Comparison of ENCODE assay signal across 1 cellular context in the genomic region with DNA sequence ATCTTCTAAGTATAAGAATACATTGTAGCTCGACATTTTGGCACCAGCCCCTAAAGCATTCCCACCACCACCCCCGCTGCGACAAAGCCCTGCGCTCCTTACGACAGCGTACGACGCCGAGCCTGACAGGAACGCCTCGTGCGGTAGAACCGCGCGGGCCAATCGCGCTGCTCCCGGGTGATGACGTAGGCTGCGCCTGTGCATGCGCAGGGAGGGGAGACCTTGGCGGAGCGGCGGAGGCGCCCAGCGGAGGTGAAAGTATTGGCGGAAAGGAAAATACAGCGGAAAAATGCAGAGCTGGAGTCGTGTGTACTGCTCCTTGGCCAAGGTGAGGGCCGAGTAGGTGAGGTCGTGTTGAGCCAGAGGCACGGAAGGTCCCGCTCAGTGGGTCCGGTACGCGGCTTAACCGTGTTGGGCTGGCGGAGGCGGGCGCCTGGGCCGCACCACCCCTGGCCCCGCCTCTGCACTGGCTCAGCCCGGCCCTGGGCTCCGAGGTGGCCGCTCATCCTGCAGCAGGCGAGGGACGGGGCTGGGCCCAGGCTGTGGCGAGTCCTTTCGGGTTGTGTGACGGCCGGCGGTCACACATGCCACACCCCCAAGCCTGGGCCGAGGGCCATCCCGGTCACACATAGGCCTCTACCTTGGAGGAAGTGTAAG.
TF ChIP-seq lines count a peak whose summit lies in the region.

Gene DLD, plus strand, starts transcription at position 222 of the 657 bp plus-strand sequence. Its CDS starts 68 bp downstream, at position 290.

TF ChIP-seq in K562, 482 proteins besides CTCF, POLR2A, EP300 and RAD21 (continued from another document and continues in another):
- no peak for TF ChIP-seq BCOR (IDR thresholded peaks at IDR 0.05)
- no peak for TF ChIP-seq NFE2L1 (tag; IDR thresholded peaks at IDR 0.05; ENCODE audit: borderline replicate concordance, low read depth)
- TF ChIP-seq E2F3 (CRISPR knock-in tag; IDR thresholded peaks at IDR 0.05), result peak; percentile 72; the same call in 1 of the 2 replicates
- TF ChIP-seq ZNF449 (CRISPR knock-in tag; IDR thresholded peaks at IDR 0.05), result no peak
- TF ChIP-seq PTRF (tag; IDR thresholded peaks at IDR 0.05), result no peak
- no peak for TF ChIP-seq EZH2 (IDR thresholded peaks at IDR 0.05; ENCODE audit: borderline replicate concordance, low read depth, low read length)
- TF ChIP-seq NR4A1 (CRISPR knock-in tag; IDR thresholded peaks at IDR 0.05), result no peak
- TF ChIP-seq NR4A1 (tag; IDR thresholded peaks at IDR 0.05), result no peak
- peak; percentile 59; the same call in 1 of the 2 replicates for TF ChIP-seq CHD2 (IDR thresholded peaks at IDR 0.05; ENCODE audit: low read depth, low read length)
- TF ChIP-seq ZNF124 (CRISPR knock-in tag; IDR thresholded peaks at IDR 0.05), result no peak
- no peak; the same call in 1 of the 2 replicates for TF ChIP-seq RREB1 (CRISPR knock-in tag; IDR thresholded peaks at IDR 0.05)
- no peak; the same call in 1 of the 2 replicates for TF ChIP-seq CHCHD3 (CRISPR knock-in tag; IDR thresholded peaks at IDR 0.05)
- TF ChIP-seq PHTF2 (CRISPR knock-in tag; IDR thresholded peaks at IDR 0.05), result no peak
- TF ChIP-seq THAP12 (CRISPR knock-in tag; IDR thresholded peaks at IDR 0.05), result peak; percentile 91
- TF ChIP-seq KAT7 (CRISPR knock-in tag; IDR thresholded peaks at IDR 0.05; ENCODE audit: borderline replicate concordance), result no peak
- no peak for TF ChIP-seq PYGO2 (tag; IDR thresholded peaks at IDR 0.05)
- TF ChIP-seq EWSR1 (IDR thresholded peaks at IDR 0.05; ENCODE audit: borderline replicate concordance, low read depth, partially characterized antibody), result no peak
- no peak for TF ChIP-seq ZNF133 (CRISPR knock-in tag; IDR thresholded peaks at IDR 0.05)
- TF ChIP-seq ZHX1 (conservative IDR thresholded peaks at IDR 0.05; ENCODE audit: low read length), result 0 out of 2 replicates have a peak, but pooled peaks have one; percentile 69
- TF ChIP-seq MTA3 (IDR thresholded peaks at IDR 0.05; ENCODE audit: borderline replicate concordance), result peak; percentile 93
- peak; percentile 55; the same call in 1 of the 2 replicates for TF ChIP-seq FOXJ2 (tag; IDR thresholded peaks at IDR 0.05)
- TF ChIP-seq, protein P1, sequence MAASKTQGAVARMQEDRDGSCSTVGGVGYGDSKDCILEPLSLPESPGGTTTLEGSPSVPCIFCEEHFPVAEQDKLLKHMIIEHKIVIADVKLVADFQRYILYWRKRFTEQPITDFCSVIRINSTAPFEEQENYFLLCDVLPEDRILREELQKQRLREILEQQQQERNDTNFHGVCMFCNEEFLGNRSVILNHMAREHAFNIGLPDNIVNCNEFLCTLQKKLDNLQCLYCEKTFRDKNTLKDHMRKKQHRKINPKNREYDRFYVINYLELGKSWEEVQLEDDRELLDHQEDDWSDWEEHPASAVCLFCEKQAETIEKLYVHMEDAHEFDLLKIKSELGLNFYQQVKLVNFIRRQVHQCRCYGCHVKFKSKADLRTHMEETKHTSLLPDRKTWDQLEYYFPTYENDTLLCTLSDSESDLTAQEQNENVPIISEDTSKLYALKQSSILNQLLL (CRISPR knock-in tag; IDR thresholded peaks at IDR 0.05; ENCODE audit: borderline replicate concordance), result no peak
- no peak for TF ChIP-seq TSC22D4 (tag; IDR thresholded peaks at IDR 0.05)
- no peak for TF ChIP-seq HSF4 (CRISPR knock-in tag; IDR thresholded peaks at IDR 0.05; ENCODE audit: borderline replicate concordance)
- TF ChIP-seq ZNF146 (CRISPR knock-in tag; IDR thresholded peaks at IDR 0.05; ENCODE audit: unreplicated experiment), result no peak
- TF ChIP-seq, protein P2, sequence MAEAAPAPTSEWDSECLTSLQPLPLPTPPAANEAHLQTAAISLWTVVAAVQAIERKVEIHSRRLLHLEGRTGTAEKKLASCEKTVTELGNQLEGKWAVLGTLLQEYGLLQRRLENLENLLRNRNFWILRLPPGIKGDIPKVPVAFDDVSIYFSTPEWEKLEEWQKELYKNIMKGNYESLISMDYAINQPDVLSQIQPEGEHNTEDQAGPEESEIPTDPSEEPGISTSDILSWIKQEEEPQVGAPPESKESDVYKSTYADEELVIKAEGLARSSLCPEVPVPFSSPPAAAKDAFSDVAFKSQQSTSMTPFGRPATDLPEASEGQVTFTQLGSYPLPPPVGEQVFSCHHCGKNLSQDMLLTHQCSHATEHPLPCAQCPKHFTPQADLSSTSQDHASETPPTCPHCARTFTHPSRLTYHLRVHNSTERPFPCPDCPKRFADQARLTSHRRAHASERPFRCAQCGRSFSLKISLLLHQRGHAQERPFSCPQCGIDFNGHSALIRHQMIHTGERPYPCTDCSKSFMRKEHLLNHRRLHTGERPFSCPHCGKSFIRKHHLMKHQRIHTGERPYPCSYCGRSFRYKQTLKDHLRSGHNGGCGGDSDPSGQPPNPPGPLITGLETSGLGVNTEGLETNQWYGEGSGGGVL (CRISPR knock-in tag; IDR thresholded peaks at IDR 0.05), result no peak
- peak; percentile 82; the same call in 1 of the 2 replicates for TF ChIP-seq POLR2AphosphoS2 (IDR thresholded peaks at IDR 0.05; ENCODE audit: low read length)
- TF ChIP-seq ZNF23 (CRISPR knock-in tag; IDR thresholded peaks at IDR 0.05), result no peak
- peak; percentile 95 for TF ChIP-seq PRDM10 (IDR thresholded peaks at IDR 0.05; ENCODE audit: partially characterized antibody)
- peak in 1 of 2 experiments; percentile 94; a peak in 2 of 4 replicates for TF ChIP-seq HDAC1 (IDR thresholded peaks at IDR 0.05)
- no peak for TF ChIP-seq KDM1A (IDR thresholded peaks at IDR 0.05)
- TF ChIP-seq ZNF134 (CRISPR knock-in tag; conservative IDR thresholded peaks at IDR 0.05), result peak; percentile 60; the same call in 1 of the 2 replicates
- no peak for TF ChIP-seq ZNF121 (CRISPR knock-in tag; conservative IDR thresholded peaks at IDR 0.05)
- TF ChIP-seq TCF7L2 (IDR thresholded peaks at IDR 0.05; ENCODE audit: low read depth, low read length), result 0 out of 2 replicates have a peak, but pooled peaks have one; percentile 29
- peak; percentile 63; the same call in 1 of the 2 replicates for TF ChIP-seq ZBTB17 (CRISPR knock-in tag; IDR thresholded peaks at IDR 0.05)
- no peak for TF ChIP-seq MTF1 (CRISPR knock-in tag; IDR thresholded peaks at IDR 0.05; ENCODE audit: borderline replicate concordance)
- TF ChIP-seq NR2F6 (CRISPR knock-in tag; IDR thresholded peaks at IDR 0.05), result no peak
- no peak for TF ChIP-seq ZNF717 (CRISPR knock-in tag; IDR thresholded peaks at IDR 0.05)
